ENCODE assay signal across 3 cellular contexts in genomic region chr11:29707924-29708323, GRCh38.
"Had no signal": no experiment of that assay in that cellular context is flagged by ENCODE, and none has a peak within 500 bp of the region (broad histone marks: within the 10 kb centered on the region; RNA-seq: fewer than 3 reads in every experiment).

No MANE protein-coding gene starts in this region.

- H3K4me3 ChIP-seq: GM12878 had no signal

- ATAC-seq: GM12878 had no signal

- DNase-seq: GDM1, GF-D8 had no signal
